ENCODE assay signal across 1 cellular context in genomic region chr20:57109151-57109953, GRCh38.
TF ChIP-seq lines count a peak whose summit lies in the region.

No MANE protein-coding gene starts in this region.

TF ChIP-seq in HepG2, 621 proteins besides CTCF, POLR2A, EP300 and RAD21 (continued from another document and continues in another):
- 0 out of 2 replicates have a peak, but pooled peaks have one; percentile 32 for TF ChIP-seq ZBTB14 (CRISPR knock-in tag; IDR thresholded peaks at IDR 0.05)
- TF ChIP-seq ZBTB4 (CRISPR knock-in tag; IDR thresholded peaks at IDR 0.05; ENCODE audit: borderline replicate concordance): no peak
- TF ChIP-seq MTA1 (CRISPR knock-in tag; IDR thresholded peaks at IDR 0.05; ENCODE audit: borderline replicate concordance): no peak
- TF ChIP-seq ZNF253 (CRISPR knock-in tag; IDR thresholded peaks at IDR 0.05; ENCODE audit: borderline replicate concordance): no peak
- TF ChIP-seq CBX1 (IDR thresholded peaks at IDR 0.05; ENCODE audit: low read depth): no peak
- no peak for TF ChIP-seq GPBP1L1 (CRISPR knock-in tag; IDR thresholded peaks at IDR 0.05)
- TF ChIP-seq POLR2G (IDR thresholded peaks at IDR 0.05; ENCODE audit: low read depth, low read length): no peak
- TF ChIP-seq KLF12 (CRISPR knock-in tag; IDR thresholded peaks at IDR 0.05; ENCODE audit: borderline replicate concordance): 0 out of 2 replicates have a peak, but pooled peaks have one; percentile 33
- TF ChIP-seq MED13 (CRISPR knock-in tag; IDR thresholded peaks at IDR 0.05): no peak
- no peak for TF ChIP-seq ZNF773 (CRISPR knock-in tag; IDR thresholded peaks at IDR 0.05; ENCODE audit: borderline replicate concordance)
- TF ChIP-seq ATAD3A (CRISPR knock-in tag; IDR thresholded peaks at IDR 0.05): no peak
- no peak for TF ChIP-seq CENPT (CRISPR knock-in tag; IDR thresholded peaks at IDR 0.05; ENCODE audit: low read depth)
- peak; percentile 60 for TF ChIP-seq HNF4G (IDR thresholded peaks at IDR 0.05; ENCODE audit: borderline replicate concordance, low read depth, low read length)
- TF ChIP-seq HNF4G (CRISPR knock-in tag; IDR thresholded peaks at IDR 0.05; ENCODE audit: borderline replicate concordance, low read depth): no peak
- no peak for TF ChIP-seq PTBP1 (IDR thresholded peaks at IDR 0.05; ENCODE audit: low read depth, low read length, poor library complexity, severe bottlenecking)
- 0 out of 2 replicates have a peak, but pooled peaks have one; percentile 40 for TF ChIP-seq YEATS4 (CRISPR knock-in tag; IDR thresholded peaks at IDR 0.05; ENCODE audit: borderline replicate concordance)
- TF ChIP-seq RXRA (CRISPR knock-in tag; IDR thresholded peaks at IDR 0.05): no peak
- no peak for TF ChIP-seq PHF21A (CRISPR knock-in tag; IDR thresholded peaks at IDR 0.05)
- 0 out of 2 replicates have a peak, but pooled peaks have one; percentile 26 for TF ChIP-seq KDM6A (CRISPR knock-in tag; IDR thresholded peaks at IDR 0.05; ENCODE audit: low read depth)
- TF ChIP-seq ZNF281 (CRISPR knock-in tag; IDR thresholded peaks at IDR 0.05; ENCODE audit: borderline replicate concordance): no peak
- no peak for TF ChIP-seq ARID2 (CRISPR knock-in tag; IDR thresholded peaks at IDR 0.05; ENCODE audit: borderline replicate concordance)
- no peak for TF ChIP-seq MAFG (CRISPR knock-in tag; IDR thresholded peaks at IDR 0.05)
- TF ChIP-seq SAFB2 (CRISPR knock-in tag; IDR thresholded peaks at IDR 0.05; ENCODE audit: borderline replicate concordance, low read depth): no peak
- no peak for TF ChIP-seq ZNF749 (CRISPR knock-in tag; IDR thresholded peaks at IDR 0.05; ENCODE audit: borderline replicate concordance)
- TF ChIP-seq CEBPG (CRISPR knock-in tag; IDR thresholded peaks at IDR 0.05): peak; percentile 53
- no peak for TF ChIP-seq MTA3 (CRISPR knock-in tag; IDR thresholded peaks at IDR 0.05)
- TF ChIP-seq CBFB (CRISPR knock-in tag; IDR thresholded peaks at IDR 0.05): no peak
- TF ChIP-seq PBX2 (CRISPR knock-in tag; IDR thresholded peaks at IDR 0.05): no peak
- TF ChIP-seq ZNF451 (CRISPR knock-in tag; IDR thresholded peaks at IDR 0.05): no peak
- no peak for TF ChIP-seq ZUFSP (CRISPR knock-in tag; IDR thresholded peaks at IDR 0.05; ENCODE audit: borderline replicate concordance)
- TF ChIP-seq GZF1 (CRISPR knock-in tag; IDR thresholded peaks at IDR 0.05): no peak
- 0 out of 2 replicates have a peak, but pooled peaks have one; percentile 27 for TF ChIP-seq YEATS2 (CRISPR knock-in tag; IDR thresholded peaks at IDR 0.05; ENCODE audit: borderline replicate concordance)
- 0 out of 2 replicates have a peak, but pooled peaks have one; percentile 61 for TF ChIP-seq ZFP90 (CRISPR knock-in tag; IDR thresholded peaks at IDR 0.05; ENCODE audit: borderline replicate concordance)
- no peak for TF ChIP-seq ZNF746 (CRISPR knock-in tag; IDR thresholded peaks at IDR 0.05)
- TF ChIP-seq GATA4 (IDR thresholded peaks at IDR 0.05; ENCODE audit: borderline replicate concordance, low read depth): no peak
- TF ChIP-seq NR2F6 (IDR thresholded peaks at IDR 0.05): no peak
- no peak for TF ChIP-seq NR2F6 (CRISPR knock-in tag; IDR thresholded peaks at IDR 0.05)
- no peak for TF ChIP-seq ZNF407 (CRISPR knock-in tag; IDR thresholded peaks at IDR 0.05; ENCODE audit: not compliant biosample characterization)
- no peak for TF ChIP-seq ZNF879 (CRISPR knock-in tag; IDR thresholded peaks at IDR 0.05)
- 0 out of 2 replicates have a peak, but pooled peaks have one; percentile 28 for TF ChIP-seq ZNF737 (CRISPR knock-in tag; IDR thresholded peaks at IDR 0.05; ENCODE audit: borderline replicate concordance)
- 0 out of 2 replicates have a peak, but pooled peaks have one; percentile 36 for TF ChIP-seq MEIS1 (CRISPR knock-in tag; IDR thresholded peaks at IDR 0.05; ENCODE audit: borderline replicate concordance)
- TF ChIP-seq ARNTL (CRISPR knock-in tag; IDR thresholded peaks at IDR 0.05): peak; percentile 43; the same call in 1 of the 2 replicates
